8 cellular contexts compared by ENCODE assay signal in genomic region chr1:173914366-173914871, GRCh38. TPM values are rescaled to one million over a fixed set of nuclear protein-coding genes. Genes with fewer than 3 reads are reported as not detected.
A peak's percentile ranks its signal among the peaks of the same experiment; 100 is the strongest.
DNase-seq lines count a peak whose midpoint lies in the region; ATAC-seq and TF ChIP-seq lines count a peak whose summit lies in the region.

No MANE protein-coding gene starts in this region.

- ATAC-seq in HG03045 (IDR thresholded peaks at IDR 0.05; ENCODE audit: unreplicated experiment): no peak

- H3K9me3 ChIP-seq in BE2C: no peaks in the 10 kb centered on the region
- no peaks in the 10 kb centered on the region for H3K9me3 ChIP-seq in GM23248 (ENCODE audit: low read depth)

- no peaks in the 10 kb centered on the region for H3K79me2 ChIP-seq in GM23248 (ENCODE audit: insufficient read depth)

- H3K4me1 ChIP-seq in BE2C: no peaks in the 10 kb centered on the region
- H3K4me1 ChIP-seq in GM23248 (ENCODE audit: insufficient read depth): no peaks in the 10 kb centered on the region

- peak; percentile 81 for TF ChIP-seq CTCF in BE2C (IDR thresholded peaks at IDR 0.05; ENCODE audit: low read depth, low read length)
- TF ChIP-seq CTCF in epithelial cell of esophagus (IDR thresholded peaks at IDR 0.05; ENCODE audit: insufficient read depth, low read depth, low read length, missing control alignments): peak; percentile 63
- no peak for TF ChIP-seq CTCF in lower leg skin (IDR thresholded peaks at IDR 0.05)

- 53 to 54% methylated on average over 13 of the region's 13 CpGs for WGBS in GM23248 (ENCODE audit: low coverage in 1 of 2, low lambda C conversion rate in 2 of 2, missing lambda C conversion rate in 2 of 2), 2 experiments
- 86 to 89% methylated on average over 13 of the region's 13 CpGs for WGBS in lower leg skin, 2 donors

- intact Hi-C loops in lower leg skin (cut with DNase I; ENCODE audit: low total_unique reads): no loop called here

- no peak for TF ChIP-seq POLR2A in lower leg skin (IDR thresholded peaks at IDR 0.05)

- H3K27ac ChIP-seq in GM23248: no peak overlapping the region

- H3K9ac ChIP-seq in GM23248: no peak overlapping the region

- H2AFZ ChIP-seq in GM23248: no peak overlapping the region

- DNase-seq in BE2C (peak; percentile 59), GM23248 (peak; percentile 53), RKO (ENCODE audit: low spot score) (peak; percentile 40), epithelial cell of esophagus (ENCODE audit: low read depth) (peak; percentile 54), lower leg skin (ENCODE audit: low spot score in 2 of 2) (no peak), superior temporal gyrus (ENCODE audit: extremely low spot score) (no peak)
- peak; percentile 16 for DNase-seq in stimulated activated CD4-positive, alpha-beta T cell treated with anti-CD3 and anti-CD28 coated beads, Interleukin-4, amount 100 ng/mL, for 24 hours

- no peaks in the 10 kb centered on the region for H3K9me2 ChIP-seq in GM23248 (ENCODE audit: insufficient read depth)

- H3K4me2 ChIP-seq in GM23248 (ENCODE audit: unreplicated experiment): no peak overlapping the region

- no peaks in the 10 kb centered on the region for H3F3A ChIP-seq in GM23248 (ENCODE audit: insufficient read depth)

- H3K4me3 ChIP-seq in BE2C (ENCODE audit: low read depth, low read length) (no peak overlapping the region), GM23248 (no peak overlapping the region), epithelial cell of esophagus (ENCODE audit: low read length) (no peak overlapping the region), lower leg skin (ENCODE audit: low read depth, poor library complexity, severe bottlenecking) (no peak overlapping the region)

- H3K27me3 ChIP-seq in BE2C (no peaks in the 10 kb centered on the region), GM23248 (replicated peaks; ENCODE audit: insufficient read depth) (no peaks in the 10 kb centered on the region)

- in situ Hi-C loops in GM23248 (cut with MboI): no loop called here

- no peaks in the 10 kb centered on the region for H4K20me1 ChIP-seq in GM23248 (ENCODE audit: insufficient read depth)

- no peaks in the 10 kb centered on the region for H3K36me3 ChIP-seq in BE2C
- no peaks in the 10 kb centered on the region for H3K36me3 ChIP-seq in GM23248 (ENCODE audit: low read depth)

RNA-seq across cellular contexts. Expression of gene SERPINC1, which starts 2.7 kb away (rescaled TPM):
- not detected for polyA plus RNA-seq in BE2C (2012; ENCODE audit: insufficient read depth, insufficient read length, low read depth)
- not detected in 2 replicates for total RNA-seq in GM23248 (2014; rRNA removed; shearing (Covaris generic))
- polyA plus RNA-seq in GM23248 (2016; fragmentation: Nextera tagmentation; extraction: Ambion mirVana): not detected in 2 replicates
- total RNA-seq in lower leg skin: not detected

RNA-seq across cellular contexts. Expression of gene ZBTB37, which starts 46.2 kb away (rescaled TPM):
- polyA plus RNA-seq in BE2C (2012; ENCODE audit: insufficient read depth, insufficient read length, low read depth): 2.6 TPM
- 4.2 and 5.6 TPM in 2 replicates for total RNA-seq in GM23248 (2014; rRNA removed; shearing (Covaris generic))
- polyA plus RNA-seq in GM23248 (2016; fragmentation: Nextera tagmentation; extraction: Ambion mirVana): 0.90 and 0.96 TPM in 2 replicates
- total RNA-seq in lower leg skin: 1 to 10 TPM; 5.1 to 9.6 (median 7.3) TPM

RNA-seq across cellular contexts. Expression of gene GAS5, which starts 46.6 kb away (rescaled TPM):
- 577 TPM for polyA plus RNA-seq in BE2C (2012; ENCODE audit: insufficient read depth, insufficient read length, low read depth)
- 344 and 358 TPM in 2 replicates for total RNA-seq in GM23248 (2014; rRNA removed; shearing (Covaris generic))
- 143 and 166 TPM in 2 replicates for polyA plus RNA-seq in GM23248 (2016; fragmentation: Nextera tagmentation; extraction: Ambion mirVana)
- total RNA-seq in lower leg skin: 100 to 1,000 TPM; 311 to 461 (median 384) TPM

Comparison
In these comparisons a context has a peak if more than half of its experiments do, and no peak if none do; other contexts are left out.
1. DNase-seq: peak in BE2C (single experiment), GM23248 (single experiment), RKO (single experiment), epithelial cell of esophagus (single experiment) and stimulated activated CD4-positive, alpha-beta T cell treated with anti-CD3 and anti-CD28 coated beads, Interleukin-4, amount 100 ng/mL, for 24 hours (single experiment); none in lower leg skin (0 of 2) and superior temporal gyrus (single experiment).
2. CTCF ChIP-seq: peak in BE2C (single experiment) and epithelial cell of esophagus (single experiment); none in lower leg skin (0 of 3).